8 cellular contexts compared by ENCODE assay signal in the genomic region with DNA sequence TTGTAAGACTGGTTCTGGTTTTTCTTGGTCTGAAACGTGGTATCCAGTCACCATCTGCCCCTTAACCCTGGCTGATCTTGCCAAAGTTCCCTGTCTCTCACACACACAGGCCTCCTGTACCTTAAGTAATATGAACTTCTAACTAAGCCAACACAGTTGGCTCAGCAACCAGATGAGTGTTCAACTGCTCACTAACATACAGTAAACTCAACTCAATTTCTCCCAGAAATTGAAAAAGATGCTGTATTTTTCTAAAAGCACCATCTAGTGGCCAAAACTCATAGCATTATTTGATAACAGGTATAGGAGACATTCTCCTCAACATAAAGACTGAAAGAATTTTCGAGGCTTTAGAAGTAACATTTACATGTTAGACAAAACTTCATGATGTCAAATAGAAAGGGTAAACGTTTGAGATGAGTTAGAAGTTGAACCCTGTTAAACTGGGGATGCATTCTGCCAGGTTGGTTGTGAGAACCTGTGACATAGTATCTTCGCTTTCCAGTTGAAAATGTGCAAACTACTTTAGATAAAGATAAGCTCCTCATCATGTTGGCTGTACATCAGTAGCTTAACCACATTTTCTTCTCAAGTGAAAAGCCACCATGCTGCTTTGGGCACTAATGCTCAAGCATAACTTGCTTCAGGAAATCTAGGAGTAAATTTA. TPM values are rescaled to one million over a fixed set of nuclear protein-coding genes. Genes with fewer than 3 reads are reported as not detected.
DNase-seq lines count a peak whose midpoint lies in the region; ATAC-seq, FAIRE-seq and TF ChIP-seq lines count a peak whose summit lies in the region.

No MANE protein-coding gene starts in this region.

- no peaks in the 10 kb centered on the region for H3K9me3 Mint-ChIP-seq in nephron

- H2AFZ ChIP-seq in PC-3 (ENCODE audit: low read length) (no peak overlapping the region), H1 (ENCODE audit: low read length) (no peak overlapping the region)

- H3K27me3 ChIP-seq in PC-3 (ENCODE audit: low read length) (no peaks in the 10 kb centered on the region), H1 (replicated peaks in 1 of 4; ENCODE audit: control insufficient read depth in 3 of 4, extremely low read depth in 1 of 4, insufficient read depth in 3 of 4, low read length in 3 of 4) (no peaks in the 10 kb centered on the region)

- in situ Hi-C loops in ACHN (cut with HindIII; ENCODE audit: low pct_ligation_motif_present, low pct_unique_long_range_greater_than_20kb, low sequenced_read_pairs): no loop called here

- H3K36me3 ChIP-seq in PC-3 (ENCODE audit: low read depth, low read length) (peaks cover 18% of the 10 kb centered on the region; the same call in 1 of the 2 replicates), H1 (ENCODE audit: control insufficient read depth in 2 of 4, insufficient read depth in 4 of 4, low read length in 3 of 4) (peaks cover 3 to 21% (median 9%) of the 10 kb centered on the region in 4 experiments; a peak in 6 of 8 replicates)

- no peak overlapping the region for H3K23ac ChIP-seq in H1 (ENCODE audit: insufficient read length)

- no peak overlapping the region for H2BK120ac ChIP-seq in H1 (replicated peaks; ENCODE audit: low read depth, low read length)

- POLR2A ChIA-PET in PC-3 (lab: Charles Lee; ENCODE audit: unreplicated experiment) (interaction anchor here (0.6 to 0.7 kb wide), 3 partner anchors 30 to 1362 kb away, joined by 3 to 23 read pairs (median 12); no protein-coding TSS in a partner anchor), H1 (lab: Charles Lee; ENCODE audit: partially characterized antibody) (interaction anchor here (1.1 to 1.6 kb wide), 3 partner anchors 54 to 97 kb away, joined by 3 to 4 read pairs (median 3); no protein-coding TSS in a partner anchor)

- no TSS peak for BruUV-seq in PC-3 (replicated peaks; lab: Mats Ljungman, UMichigan)

- intact Hi-C loops in PC-3 (cut with micrococcal nuclease): loop anchor here (1.0 to 5.0 kb wide), 4 partner anchors 94 to 612 kb away; no protein-coding TSS in a partner anchor

- no peaks in the 10 kb centered on the region for H3K9me2 ChIP-seq in PC-3 (replicated peaks; ENCODE audit: low read length)

- peak; percentile 53 for ATAC-seq in PC-3
- no peak for ATAC-seq in HG03196 (IDR thresholded peaks at IDR 0.05; ENCODE audit: unreplicated experiment)

- no peak overlapping the region for H2BK12ac ChIP-seq in H1 (ENCODE audit: low read depth, low read length)

- H2AK5ac ChIP-seq in H1 (ENCODE audit: low read depth, low read length): no peak overlapping the region

- no peak for TF ChIP-seq POLR2A in H1 (IDR thresholded peaks at IDR 0.05; ENCODE audit: control extremely low read depth in 1 of 2, low read depth in 2 of 2, low read length in 2 of 2)

- 70% methylated on average over 4 of the region's 4 CpGs; no CpG with 5 or more reads in 1 of the 2 experiments for WGBS in H1 (ENCODE audit: extremely low coverage in 1 of 2, insufficient coverage in 1 of 2, insufficient read length in 1 of 2, insufficient replicate concordance in 2 of 2, low coverage in 1 of 2, low lambda C conversion rate in 2 of 2, missing lambda C conversion rate in 1 of 2), 2 experiments

- no peak overlapping the region for H4K8ac ChIP-seq in H1 (ENCODE audit: extremely low read depth, insufficient read depth, low read length)

- H3K23me2 ChIP-seq in H1 (ENCODE audit: low read depth, low read length): no peaks in the 10 kb centered on the region

- H4K5ac ChIP-seq in H1 (ENCODE audit: insufficient read length, low read depth, low read length): no peak overlapping the region

- H3K27ac ChIP-seq in PC-3 (ENCODE audit: low read length): no peak overlapping the region
- H3K27ac ChIP-seq in H1 (ENCODE audit: low read depth, low read length): no peak overlapping the region

- H3K4me3 Mint-ChIP-seq in nephron: no peak overlapping the region

- no peak overlapping the region for H4K91ac ChIP-seq in H1 (replicated peaks; ENCODE audit: insufficient read length, low read length)

- H3K4me1 ChIP-seq in PC-3 (ENCODE audit: insufficient read depth, low read length) (peaks cover 13% of the 10 kb centered on the region), H1 (replicated peaks in 1 of 4; ENCODE audit: control insufficient read depth in 3 of 4, insufficient read depth in 4 of 4, low read length in 3 of 4) (peaks cover 0 to 3% (median 0%) of the 10 kb centered on the region in 4 experiments; a peak in 2 of 7 replicates)

- no peak overlapping the region for H3K14ac ChIP-seq in H1 (ENCODE audit: insufficient read length)

- H3K27me3 Mint-ChIP-seq in nephron (ENCODE audit: low read depth): no peaks in the 10 kb centered on the region

- H3K9ac ChIP-seq in PC-3 (ENCODE audit: low read length) (no peak overlapping the region), H1 (replicated peaks in 1 of 4; ENCODE audit: extremely low read depth in 1 of 4, low read depth in 3 of 4, low read length in 3 of 4) (no peak overlapping the region)

- H3K27ac Mint-ChIP-seq in nephron: peak overlapping the region; percentile 56 to 75 (median 69)

- no peak overlapping the region for H3K56ac ChIP-seq in H1 (replicated peaks; ENCODE audit: insufficient read length, low read depth, low read length)

- H2BK5ac ChIP-seq in H1 (ENCODE audit: low read depth, low read length): no peak overlapping the region

- H3K4ac ChIP-seq in H1 (replicated peaks; ENCODE audit: insufficient read length, low read depth, low read length): no peak overlapping the region

- no peaks in the 10 kb centered on the region for H3K79me1 ChIP-seq in H1 (ENCODE audit: low read depth, low read length)

- H3K79me2 ChIP-seq in PC-3 (ENCODE audit: low read length): no peaks in the 10 kb centered on the region
- no peaks in the 10 kb centered on the region for H3K79me2 ChIP-seq in H1 (ENCODE audit: control insufficient read depth in 1 of 2, insufficient read depth in 2 of 2, low read length in 2 of 2)

- H4K20me1 ChIP-seq in PC-3 (ENCODE audit: low read length): no peaks in the 10 kb centered on the region
- peaks cover 1 to 2% of the 10 kb centered on the region in 2 experiments for H4K20me1 ChIP-seq in H1 (replicated peaks in 1 of 2; ENCODE audit: control insufficient read depth in 1 of 2, insufficient read depth in 2 of 2, low read length in 2 of 2)

- no peak overlapping the region for H2BK20ac ChIP-seq in H1 (ENCODE audit: low read length)

- no peaks in the 10 kb centered on the region for H3F3A ChIP-seq in PC-3 (ENCODE audit: low read length, unreplicated experiment)

- H3K4me2 ChIP-seq in PC-3 (ENCODE audit: low read length) (no peak overlapping the region), H1 (ENCODE audit: insufficient read depth in 1 of 2, low read depth in 2 of 2, low read length in 2 of 2) (no peak overlapping the region)

- no peak overlapping the region for H3K18ac ChIP-seq in H1 (ENCODE audit: extremely low read depth, low read length)

- no peak for TF ChIP-seq EP300 in H1 (IDR thresholded peaks at IDR 0.05; ENCODE audit: borderline replicate concordance in 1 of 2, low read depth in 2 of 2, low read length in 2 of 2)

- H3K4me1 Mint-ChIP-seq in nephron: peaks cover 26% of the 10 kb centered on the region

- TF ChIP-seq CTCF in GM12872 (IDR thresholded peaks at IDR 0.05; ENCODE audit: insufficient read depth, low read depth, low read length) (peak; percentile 50; the same call in 2 of the 3 replicates), PC-3 (conservative IDR thresholded peaks at IDR 0.05; ENCODE audit: low read depth, low read length) (peak; percentile 71), H1 (IDR thresholded peaks at IDR 0.05; ENCODE audit: control extremely low read depth in 1 of 3, insufficient read depth in 1 of 3, low read depth in 1 of 3, low read length in 3 of 3) (peak in 2 of 3 experiments; percentile 35 to 50; a peak in 2 of 4 replicates), nephron (IDR thresholded peaks at IDR 0.05; ENCODE audit: unreplicated experiment in 3 of 3) (peak; percentile 51 to 72 (median 58))

- H3K4me3 ChIP-seq in PC-3 (ENCODE audit: low read length) (no peak overlapping the region), H1 (ENCODE audit: extremely low read depth in 1 of 4, insufficient read depth in 2 of 4, low read depth in 3 of 4, low read length in 4 of 4) (no peak overlapping the region)

- TF ChIP-seq RAD21 in H1 (IDR thresholded peaks at IDR 0.05 in 1 of 2, conservative IDR thresholded peaks at IDR 0.05 in 1 of 2; ENCODE audit: low read depth in 2 of 2, low read length in 2 of 2): peak; percentile 20 to 39

- peaks cover 49% of the 10 kb centered on the region for H3K36me3 Mint-ChIP-seq in nephron (ENCODE audit: low read depth)

- DNase-seq in ACHN: peak; percentile 36
- DNase-seq in PC-3: peak; percentile 74
- DNase-seq in H1 (ENCODE audit: low read depth in 1 of 2, low spot score in 2 of 2): no peak
- no peak for DNase-seq in NCI-H2107 treated with DMSO at 0.1 percent for 48 hours (lab: John Stamatoyannopoulos, UW; ENCODE audit: unreplicated experiment)
- DNase-seq in activated naive CD4-positive, alpha-beta T cell treated with anti-CD3 and anti-CD28 coated beads, Interleukin-2, amount 50 U/mL, for 16 hours: no peak

- FAIRE-seq in H1 (lab: Jason Lieb, UNC): no peak

- no peak overlapping the region for H2BK15ac ChIP-seq in H1 (ENCODE audit: low read length)

- H3K9me3 ChIP-seq in PC-3 (ENCODE audit: low read length): no peaks in the 10 kb centered on the region
- H3K9me3 ChIP-seq in H1 (ENCODE audit: insufficient read depth in 2 of 2, low read depth in 1 of 2, low read length in 1 of 2): no peaks in the 10 kb centered on the region

- CTCF ChIA-PET in PC-3 (lab: Charles Lee) (no interaction called here), H1 (lab: Charles Lee; ENCODE audit: partially characterized antibody) (interaction anchor here (0.6 to 13.6 kb wide), 55 partner anchors 9 to 820 kb away, joined by 3 to 258 read pairs (median 3); no protein-coding TSS in a partner anchor)

TF ChIP-seq in H1, 55 proteins besides CTCF, POLR2A, EP300 and RAD21 (continues in another document):
- TF ChIP-seq CBX5 (IDR thresholded peaks at IDR 0.05; ENCODE audit: low read depth, low read length) (no peak), KDM4A (IDR thresholded peaks at IDR 0.05; ENCODE audit: low read depth, low read length, severe bottlenecking) (no peak)

RNA-seq across cellular contexts. Expression of a gene that starts 31.2 kb away (rescaled TPM):
- 60.1 and 73.5 TPM in 2 replicates for total RNA-seq in PC-3 (2014; rRNA removed)
- 223 and 234 TPM in 2 replicates for total RNA-seq in H1 (2021; fragmentation: NEBNext Ultra II Directional; extraction: Animal tissue kit (Norgen Biotek cat#: 25700))
- 64.8 and 97.8 TPM in 2 replicates for polyA plus RNA-seq in H1 (2011; rRNA removed)
- polyA plus RNA-seq in H1 (2011; cell fraction: cytosol; rRNA removed): 81.2 TPM
- 37.7 TPM for polyA plus RNA-seq in H1 (2011; cell fraction: nucleus; rRNA removed)
- 164 to 315 TPM (median 178 TPM) in 4 replicates for polyA plus RNA-seq in H1 (2012, experiment 1 of 2)
- 92.4 TPM for polyA plus RNA-seq in H1 (2012, experiment 2 of 2)
- 165 TPM for polyA plus RNA-seq in H1 (2013, experiment 1 of 2)
- polyA plus RNA-seq in H1 (2013, experiment 2 of 2): 165 TPM
- 348 and 404 TPM in 2 replicates for polyA minus RNA-seq in H1 (2011; rRNA and poly(A)+ RNA removed)
- polyA minus RNA-seq in H1 (2011; cell fraction: cytosol; rRNA and poly(A)+ RNA removed): 156 TPM
- polyA minus RNA-seq in H1 (2011; cell fraction: nucleus; rRNA and poly(A)+ RNA removed): 113 TPM

Comparison
In these comparisons a context has a peak if more than half of its experiments do, and no peak if none do; other contexts are left out.
1. DNase-seq: peak in ACHN (single experiment) and PC-3 (single experiment); none in H1 (0 of 2), NCI-H2107 treated with DMSO at 0.1 percent for 48 hours (single experiment) and activated naive CD4-positive, alpha-beta T cell treated with anti-CD3 and anti-CD28 coated beads, Interleukin-2, amount 50 U/mL, for 16 hours (single experiment).
2. Peak in every context shown above with its lines, with median percentiles within 50 percentile points of each other: CTCF ChIP-seq.